Comparison of ENCODE assay signal across 2 cellular contexts in the genomic region with DNA sequence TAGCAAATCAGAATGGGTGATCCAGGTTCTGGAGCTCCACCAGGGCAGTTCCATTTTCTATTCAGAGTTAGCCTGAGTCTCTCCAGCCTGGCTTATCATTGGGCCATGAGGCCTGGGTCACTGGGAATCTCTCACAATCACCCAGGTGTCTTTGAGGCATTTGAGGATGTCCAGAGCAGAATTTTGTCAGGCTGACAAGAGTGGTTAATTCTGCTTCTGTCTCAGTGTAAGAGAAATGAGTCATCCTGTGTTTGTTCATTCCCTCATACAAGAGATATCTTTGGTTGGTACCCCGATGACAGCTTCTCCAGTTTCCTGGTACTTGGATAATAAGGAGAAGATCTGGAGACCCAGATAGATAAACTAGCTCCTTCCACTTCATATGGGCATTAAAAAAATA.
TF ChIP-seq lines count a peak whose summit lies in the region.

No MANE protein-coding gene starts in this region.

TF ChIP-seq in IMR-90, 13 proteins besides CTCF, POLR2A, EP300 and RAD21:
- TF ChIP-seq, protein P1, sequence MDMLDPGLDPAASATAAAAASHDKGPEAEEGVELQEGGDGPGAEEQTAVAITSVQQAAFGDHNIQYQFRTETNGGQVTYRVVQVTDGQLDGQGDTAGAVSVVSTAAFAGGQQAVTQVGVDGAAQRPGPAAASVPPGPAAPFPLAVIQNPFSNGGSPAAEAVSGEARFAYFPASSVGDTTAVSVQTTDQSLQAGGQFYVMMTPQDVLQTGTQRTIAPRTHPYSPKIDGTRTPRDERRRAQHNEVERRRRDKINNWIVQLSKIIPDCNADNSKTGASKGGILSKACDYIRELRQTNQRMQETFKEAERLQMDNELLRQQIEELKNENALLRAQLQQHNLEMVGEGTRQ (IDR thresholded peaks at IDR 0.05; ENCODE audit: low read depth, low read length), result no peak
- TF ChIP-seq FOS (IDR thresholded peaks at IDR 0.05; ENCODE audit: low read depth, low read length) (no peak), MXI1 (IDR thresholded peaks at IDR 0.05; ENCODE audit: borderline replicate concordance, low read depth, low read length) (no peak), BHLHE40 (IDR thresholded peaks at IDR 0.05; ENCODE audit: low read depth, low read length) (no peak), MAFK (IDR thresholded peaks at IDR 0.05; ENCODE audit: low read depth, low read length) (no peak), CEBPB (IDR thresholded peaks at IDR 0.05; ENCODE audit: low read depth, low read length) (no peak), CHD1 (IDR thresholded peaks at IDR 0.05; ENCODE audit: low read depth, low read length) (no peak), NFE2L2 (IDR thresholded peaks at IDR 0.05; ENCODE audit: low read depth, low read length) (no peak), MAZ (IDR thresholded peaks at IDR 0.05; ENCODE audit: borderline replicate concordance, low read depth, low read length) (no peak), RCOR1 (IDR thresholded peaks at IDR 0.05; ENCODE audit: insufficient replicate concordance, low read length) (no peak), SMC3 (IDR thresholded peaks at IDR 0.05; ENCODE audit: low read depth, low read length) (no peak), RFX5 (IDR thresholded peaks at IDR 0.05; ENCODE audit: low read depth, low read length) (no peak)
- TF ChIP-seq, protein P2, sequence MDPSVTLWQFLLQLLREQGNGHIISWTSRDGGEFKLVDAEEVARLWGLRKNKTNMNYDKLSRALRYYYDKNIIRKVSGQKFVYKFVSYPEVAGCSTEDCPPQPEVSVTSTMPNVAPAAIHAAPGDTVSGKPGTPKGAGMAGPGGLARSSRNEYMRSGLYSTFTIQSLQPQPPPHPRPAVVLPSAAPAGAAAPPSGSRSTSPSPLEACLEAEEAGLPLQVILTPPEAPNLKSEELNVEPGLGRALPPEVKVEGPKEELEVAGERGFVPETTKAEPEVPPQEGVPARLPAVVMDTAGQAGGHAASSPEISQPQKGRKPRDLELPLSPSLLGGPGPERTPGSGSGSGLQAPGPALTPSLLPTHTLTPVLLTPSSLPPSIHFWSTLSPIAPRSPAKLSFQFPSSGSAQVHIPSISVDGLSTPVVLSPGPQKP (IDR thresholded peaks at IDR 0.05; ENCODE audit: borderline replicate concordance, low read depth, low read length), result no peak

TF ChIP-seq in WTC11, 78 proteins besides CTCF, POLR2A, EP300 and RAD21:
- TF ChIP-seq, protein P3, sequence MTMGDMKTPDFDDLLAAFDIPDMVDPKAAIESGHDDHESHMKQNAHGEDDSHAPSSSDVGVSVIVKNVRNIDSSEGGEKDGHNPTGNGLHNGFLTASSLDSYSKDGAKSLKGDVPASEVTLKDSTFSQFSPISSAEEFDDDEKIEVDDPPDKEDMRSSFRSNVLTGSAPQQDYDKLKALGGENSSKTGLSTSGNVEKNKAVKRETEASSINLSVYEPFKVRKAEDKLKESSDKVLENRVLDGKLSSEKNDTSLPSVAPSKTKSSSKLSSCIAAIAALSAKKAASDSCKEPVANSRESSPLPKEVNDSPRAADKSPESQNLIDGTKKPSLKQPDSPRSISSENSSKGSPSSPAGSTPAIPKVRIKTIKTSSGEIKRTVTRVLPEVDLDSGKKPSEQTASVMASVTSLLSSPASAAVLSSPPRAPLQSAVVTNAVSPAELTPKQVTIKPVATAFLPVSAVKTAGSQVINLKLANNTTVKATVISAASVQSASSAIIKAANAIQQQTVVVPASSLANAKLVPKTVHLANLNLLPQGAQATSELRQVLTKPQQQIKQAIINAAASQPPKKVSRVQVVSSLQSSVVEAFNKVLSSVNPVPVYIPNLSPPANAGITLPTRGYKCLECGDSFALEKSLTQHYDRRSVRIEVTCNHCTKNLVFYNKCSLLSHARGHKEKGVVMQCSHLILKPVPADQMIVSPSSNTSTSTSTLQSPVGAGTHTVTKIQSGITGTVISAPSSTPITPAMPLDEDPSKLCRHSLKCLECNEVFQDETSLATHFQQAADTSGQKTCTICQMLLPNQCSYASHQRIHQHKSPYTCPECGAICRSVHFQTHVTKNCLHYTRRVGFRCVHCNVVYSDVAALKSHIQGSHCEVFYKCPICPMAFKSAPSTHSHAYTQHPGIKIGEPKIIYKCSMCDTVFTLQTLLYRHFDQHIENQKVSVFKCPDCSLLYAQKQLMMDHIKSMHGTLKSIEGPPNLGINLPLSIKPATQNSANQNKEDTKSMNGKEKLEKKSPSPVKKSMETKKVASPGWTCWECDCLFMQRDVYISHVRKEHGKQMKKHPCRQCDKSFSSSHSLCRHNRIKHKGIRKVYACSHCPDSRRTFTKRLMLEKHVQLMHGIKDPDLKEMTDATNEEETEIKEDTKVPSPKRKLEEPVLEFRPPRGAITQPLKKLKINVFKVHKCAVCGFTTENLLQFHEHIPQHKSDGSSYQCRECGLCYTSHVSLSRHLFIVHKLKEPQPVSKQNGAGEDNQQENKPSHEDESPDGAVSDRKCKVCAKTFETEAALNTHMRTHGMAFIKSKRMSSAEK (CRISPR knock-in tag; IDR thresholded peaks at IDR 0.05; ENCODE audit: borderline replicate concordance), result no peak
- TF ChIP-seq CBFB (CRISPR knock-in tag; IDR thresholded peaks at IDR 0.05; ENCODE audit: low read depth), result no peak
